Comparison of ENCODE assay signal across 18 cellular contexts in the genomic region with DNA sequence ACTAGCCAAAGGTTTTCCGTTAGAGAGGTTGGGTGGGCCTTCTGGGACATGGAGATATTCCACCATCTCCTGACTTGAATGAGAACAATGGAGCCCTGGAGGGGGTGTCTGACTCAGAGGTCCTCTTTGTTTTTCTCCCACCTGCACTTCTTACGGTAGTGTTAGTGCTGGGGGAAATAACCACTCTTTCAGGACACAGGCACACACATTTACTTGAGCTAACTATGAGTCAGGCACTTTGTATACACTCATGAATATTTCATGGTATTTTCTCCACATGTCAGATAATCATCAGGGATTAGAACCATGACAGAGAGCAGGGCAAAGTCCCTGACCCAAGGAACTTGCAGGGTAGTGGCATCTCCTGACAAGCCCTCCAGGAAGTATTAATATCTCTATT.
DNase-seq lines count a peak whose midpoint lies in the region; ATAC-seq and TF ChIP-seq lines count a peak whose summit lies in the region.
"Had no signal": no experiment of that assay in that cellular context is flagged by ENCODE, and none has a peak within 500 bp of the region (broad histone marks: within the 10 kb centered on the region; RNA-seq: fewer than 3 reads in every experiment).

No MANE protein-coding gene starts in this region.

- DNase-seq in COLO829 (ENCODE audit: low spot score) (peak; percentile 20), astrocyte of the hippocampus (ENCODE audit: low read depth, low spot score) (peak; percentile 61), kidney tubule cell (ENCODE audit: low spot score) (peak; percentile 64), heart left ventricle (no peak), SW480 (ENCODE audit: low spot score) (no peak)
- no peak for DNase-seq in activated CD4-positive, alpha-beta T cell treated with anti-CD3 and anti-CD28 coated beads, Interleukin-2, amount 10 ng/mL, durations not matched to agents 7 days and 5 days
- DNase-seq: CD4-positive, alpha-beta memory T cell; GDM1; KBM-7; NCI-H187 treated with DMSO at 0.1 percent for 48 hours; NCI-H345; NCI-H524 treated with DMSO at 0.1 percent for 48 hours; Peyer's patch; Right ventricle myocardium superior had no signal

- H3K4me1 ChIP-seq in HUES48 (ENCODE audit: control insufficient read depth, insufficient read depth, low read length) (peaks cover 8% of the 10 kb centered on the region; the same call in 1 of the 2 replicates), heart left ventricle (no peaks in the 10 kb centered on the region)
- H3K4me1 ChIP-seq: BLaER1, Peyer's patch had no signal

- no peak for TF ChIP-seq CTCF in heart left ventricle (IDR thresholded peaks at IDR 0.05)

- CTCF ChIA-PET in activated CD4-positive, alpha-beta T cell treated with anti-CD3 and anti-CD28 coated beads, Interleukin-2, amount 10 ng/mL, durations not matched to agents 7 days and 5 days (lab: Charles Lee): no interaction called here

- no peaks in the 10 kb centered on the region for H3K36me3 Mint-ChIP-seq in activated CD4-positive, alpha-beta T cell treated with anti-CD3 and anti-CD28 coated beads, Interleukin-2, amount 10 ng/mL, durations not matched to agents 7 days and 5 days (ENCODE audit: low read depth)
- H3K36me3 Mint-ChIP-seq: CD4-positive, alpha-beta memory T cell had no signal

- no peak overlapping the region for H3K27ac Mint-ChIP-seq in activated CD4-positive, alpha-beta T cell treated with anti-CD3 and anti-CD28 coated beads, Interleukin-2, amount 10 ng/mL, durations not matched to agents 7 days and 5 days
- H3K27ac Mint-ChIP-seq: CD4-positive, alpha-beta memory T cell had no signal

- H3K4me3 ChIP-seq in HUES48 (ENCODE audit: low read depth, low read length) (no peak overlapping the region), heart left ventricle (no peak overlapping the region)
- H3K4me3 ChIP-seq: BLaER1, HAP-1, Peyer's patch had no signal

- intact Hi-C loops in heart left ventricle (cut with DNase I): no loop called here

- no peaks in the 10 kb centered on the region for H3K4me1 Mint-ChIP-seq in activated CD4-positive, alpha-beta T cell treated with anti-CD3 and anti-CD28 coated beads, Interleukin-2, amount 10 ng/mL, durations not matched to agents 7 days and 5 days
- H3K4me1 Mint-ChIP-seq: CD4-positive, alpha-beta memory T cell had no signal

- H3K4me3 Mint-ChIP-seq in activated CD4-positive, alpha-beta T cell treated with anti-CD3 and anti-CD28 coated beads, Interleukin-2, amount 10 ng/mL, durations not matched to agents 7 days and 5 days: no peak overlapping the region
- H3K4me3 Mint-ChIP-seq: CD4-positive, alpha-beta memory T cell had no signal

- H3K27ac ChIP-seq in HUES48 (ENCODE audit: low read depth, low read length): peak overlapping the region; percentile 63
- H3K27ac ChIP-seq in heart left ventricle: no peak overlapping the region
- H3K27ac ChIP-seq: BLaER1, Peyer's patch had no signal

- no peaks in the 10 kb centered on the region for H3K9me3 Mint-ChIP-seq in activated CD4-positive, alpha-beta T cell treated with anti-CD3 and anti-CD28 coated beads, Interleukin-2, amount 10 ng/mL, durations not matched to agents 7 days and 5 days

- H3K9me3 ChIP-seq in HUES48 (ENCODE audit: control insufficient read depth, insufficient read depth, low read length) (no peaks in the 10 kb centered on the region), heart left ventricle (peaks cover 0 to 4% (median 0%) of the 10 kb centered on the region in 12 donors)
- H3K9me3 ChIP-seq: BLaER1, HAP-1, Peyer's patch had no signal

- TF ChIP-seq POLR2A in heart left ventricle (IDR thresholded peaks at IDR 0.05): no peak

- 68 to 76% (median 73%) methylated on average over 2 of the region's 2 CpGs for WGBS in heart left ventricle, 4 donors

- POLR2A ChIA-PET in activated CD4-positive, alpha-beta T cell treated with anti-CD3 and anti-CD28 coated beads, Interleukin-2, amount 10 ng/mL, durations not matched to agents 7 days and 5 days (lab: Charles Lee): no interaction called here

- no peaks in the 10 kb centered on the region for H3K36me3 ChIP-seq in HUES48 (ENCODE audit: control insufficient read depth, insufficient read depth, low read length)
- no peaks in the 10 kb centered on the region for H3K36me3 ChIP-seq in heart left ventricle
- H3K36me3 ChIP-seq: BLaER1, HAP-1, Peyer's patch had no signal

- H3K27me3 ChIP-seq in HUES48 (ENCODE audit: control insufficient read depth, insufficient read depth, low read length) (no peaks in the 10 kb centered on the region), heart left ventricle (no peaks in the 10 kb centered on the region)
- H3K27me3 ChIP-seq: BLaER1, Peyer's patch had no signal

- no peaks in the 10 kb centered on the region for H3K27me3 Mint-ChIP-seq in activated CD4-positive, alpha-beta T cell treated with anti-CD3 and anti-CD28 coated beads, Interleukin-2, amount 10 ng/mL, durations not matched to agents 7 days and 5 days

- no peak for ATAC-seq in heart left ventricle
- ATAC-seq: HepG2 had no signal

- no peak overlapping the region for H3K9ac ChIP-seq in HUES48 (ENCODE audit: low read depth, low read length)
- H3K9ac ChIP-seq: BLaER1 had no signal

Comparison
In these comparisons a context has a peak if more than half of its experiments do, and no peak if none do; other contexts are left out.
1. DNase-seq: peak in COLO829 (single experiment), astrocyte of the hippocampus (single experiment) and kidney tubule cell (single experiment); none in heart left ventricle (0 of 5), activated CD4-positive, alpha-beta T cell treated with anti-CD3 and anti-CD28 coated beads, Interleukin-2, amount 10 ng/mL, durations not matched to agents 7 days and 5 days (single experiment) and SW480 (single experiment).